ENCODE assay signal across 11 cellular contexts in the genomic region with DNA sequence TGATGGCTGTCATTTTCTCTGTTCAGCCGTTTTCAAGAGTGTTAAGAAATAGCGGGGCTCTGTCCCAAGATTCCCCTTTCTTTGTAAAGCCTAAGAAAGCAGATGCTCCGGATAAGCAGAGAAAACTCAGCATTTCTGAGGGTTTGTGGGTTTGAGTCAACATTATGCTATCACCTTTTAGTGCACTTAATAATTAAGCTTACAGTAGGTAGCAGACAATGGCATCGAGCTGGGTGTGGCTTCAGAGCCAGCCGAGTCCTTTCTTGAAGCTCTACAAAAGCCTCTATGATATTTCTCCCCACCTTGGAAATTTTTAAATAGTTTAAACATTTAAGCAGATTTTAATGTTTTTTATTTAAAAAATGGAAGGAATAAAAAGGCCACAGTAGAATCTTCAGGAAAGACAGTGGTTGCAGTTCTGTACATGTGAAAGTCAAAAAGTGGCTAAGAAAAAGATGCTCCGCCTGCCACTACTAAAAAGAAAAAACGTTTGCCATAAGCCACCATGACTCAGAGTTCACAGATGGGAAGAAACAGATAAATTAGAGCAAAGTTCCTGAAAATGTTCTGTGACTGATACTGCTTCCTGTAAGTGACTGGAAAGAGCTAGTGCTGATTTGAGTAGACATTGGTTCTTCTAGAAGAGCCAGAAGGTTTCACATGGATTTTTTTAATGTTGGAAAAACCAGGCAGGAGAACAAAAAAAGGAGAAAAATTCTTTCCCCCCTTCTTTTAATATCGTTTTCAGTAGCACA.
A peak's percentile ranks its signal among the peaks of the same experiment; 100 is the strongest.
DNase-seq lines count a peak whose midpoint lies in the region; ATAC-seq and TF ChIP-seq lines count a peak whose summit lies in the region.
"Had no signal": no experiment of that assay in that cellular context is flagged by ENCODE, and none has a peak within 500 bp of the region (broad histone marks: within the 10 kb centered on the region; RNA-seq: fewer than 3 reads in every experiment).

No MANE protein-coding gene starts in this region.

- H3K27me3 Mint-ChIP-seq in activated CD4-positive, alpha-beta T cell treated with anti-CD3 and anti-CD28 coated beads, Interleukin-2, amount 10 ng/mL, durations not matched to agents 24 days and 14 days, result no peaks in the 10 kb centered on the region
- H3K27me3 Mint-ChIP-seq in activated CD4-positive, alpha-beta T cell treated with anti-CD3 and anti-CD28 coated beads for 36 hours, result peaks cover 5% of the 10 kb centered on the region
- no peaks in the 10 kb centered on the region for H3K27me3 Mint-ChIP-seq in activated T-helper 1 cell treated with anti-CD3 and anti-CD28 coated beads, Interleukin-12 subunit alpha, Interleukin-12 subunit beta, Interleukin-2, Interleukin-4 antibody, amounts not matched to agents 30 ng/mL and 10 ng/mL and 1 ng/mL, durations not matched to agents 14 hours and 24 hours and 36 hours (ENCODE audit: insufficient read depth)

- DNase-seq in activated CD4-positive, alpha-beta T cell treated with anti-CD3 and anti-CD28 coated beads, Interleukin-2, amount 10 ng/mL, durations not matched to agents 24 days and 14 days, result no peak
- no peak for DNase-seq in activated CD4-positive, alpha-beta T cell treated with anti-CD3 and anti-CD28 coated beads for 36 hours
- no peak for DNase-seq in activated T-helper 1 cell treated with anti-CD3 and anti-CD28 coated beads, Interleukin-12 subunit alpha, Interleukin-12 subunit beta, Interleukin-2, Interleukin-4 antibody, amounts not matched to agents 30 ng/mL and 10 ng/mL and 1 ng/mL, durations not matched to agents 14 hours and 24 hours and 36 hours (ENCODE audit: low spot score)
- DNase-seq in iris pigment epithelial cell (ENCODE audit: low read depth), result peak; percentile 90
- no peak for DNase-seq in suprapubic skin (ENCODE audit: low spot score in 2 of 2)
- no peak for DNase-seq in activated effector memory CD4-positive, alpha-beta T cell treated with Interleukin-2 at 50 U/mL for 16 hours
- DNase-seq in NCI-H1092 treated with DMSO at 0.1 percent for 48 hours (lab: John Stamatoyannopoulos, UW), result no peak
- DNase-seq: 8988T had no signal

- CTCF ChIA-PET in activated CD4-positive, alpha-beta T cell treated with anti-CD3 and anti-CD28 coated beads for 36 hours (lab: Charles Lee), result no interaction called here

- H3K27ac ChIP-seq in suprapubic skin, result peak overlapping the region; percentile 32

- TF ChIP-seq CTCF in suprapubic skin (IDR thresholded peaks at IDR 0.05), result no peak

- H3K4me3 Mint-ChIP-seq in activated CD4-positive, alpha-beta T cell treated with anti-CD3 and anti-CD28 coated beads, Interleukin-2, amount 10 ng/mL, durations not matched to agents 24 days and 14 days, result no peak overlapping the region
- no peak overlapping the region for H3K4me3 Mint-ChIP-seq in activated CD4-positive, alpha-beta T cell treated with anti-CD3 and anti-CD28 coated beads for 36 hours
- no peak overlapping the region for H3K4me3 Mint-ChIP-seq in activated T-helper 1 cell treated with anti-CD3 and anti-CD28 coated beads, Interleukin-12 subunit alpha, Interleukin-12 subunit beta, Interleukin-2, Interleukin-4 antibody, amounts not matched to agents 30 ng/mL and 10 ng/mL and 1 ng/mL, durations not matched to agents 14 hours and 24 hours and 36 hours
- H3K4me3 Mint-ChIP-seq: GM23338; natural killer cell treated with Interleukin-12 subunit alpha and Interleukin-12 subunit beta and Interleukin-15 and Interleukin-18, amount 100 ng/mL, for 72 hours had no signal

- no peaks in the 10 kb centered on the region for H3K36me3 ChIP-seq in suprapubic skin

- POLR2A ChIA-PET in activated CD4-positive, alpha-beta T cell treated with anti-CD3 and anti-CD28 coated beads for 36 hours (lab: Charles Lee), result no interaction called here

- H3K4me3 ChIP-seq in suprapubic skin, result no peak overlapping the region
- H3K4me3 ChIP-seq: GM23338 had no signal

- H3K9me3 Mint-ChIP-seq in activated CD4-positive, alpha-beta T cell treated with anti-CD3 and anti-CD28 coated beads, Interleukin-2, amount 10 ng/mL, durations not matched to agents 24 days and 14 days, result peaks cover 4% of the 10 kb centered on the region
- H3K9me3 Mint-ChIP-seq in activated CD4-positive, alpha-beta T cell treated with anti-CD3 and anti-CD28 coated beads for 36 hours (ENCODE audit: low read depth), result peaks cover 7% of the 10 kb centered on the region
- H3K9me3 Mint-ChIP-seq in activated T-helper 1 cell treated with anti-CD3 and anti-CD28 coated beads, Interleukin-12 subunit alpha, Interleukin-12 subunit beta, Interleukin-2, Interleukin-4 antibody, amounts not matched to agents 30 ng/mL and 10 ng/mL and 1 ng/mL, durations not matched to agents 14 hours and 24 hours and 36 hours, result peaks cover 3% of the 10 kb centered on the region
- H3K9me3 Mint-ChIP-seq: GM23338 had no signal

- peak overlapping the region; percentile 39 for H3K27ac Mint-ChIP-seq in activated CD4-positive, alpha-beta T cell treated with anti-CD3 and anti-CD28 coated beads, Interleukin-2, amount 10 ng/mL, durations not matched to agents 24 days and 14 days
- H3K27ac Mint-ChIP-seq in activated CD4-positive, alpha-beta T cell treated with anti-CD3 and anti-CD28 coated beads for 36 hours, result no peak overlapping the region
- H3K27ac Mint-ChIP-seq in activated T-helper 1 cell treated with anti-CD3 and anti-CD28 coated beads, Interleukin-12 subunit alpha, Interleukin-12 subunit beta, Interleukin-2, Interleukin-4 antibody, amounts not matched to agents 30 ng/mL and 10 ng/mL and 1 ng/mL, durations not matched to agents 14 hours and 24 hours and 36 hours, result peak overlapping the region; percentile 54
- H3K27ac Mint-ChIP-seq: GM23338 had no signal

- TF ChIP-seq EP300 in suprapubic skin (IDR thresholded peaks at IDR 0.05), result no peak

- no peaks in the 10 kb centered on the region for H3K36me3 Mint-ChIP-seq in activated CD4-positive, alpha-beta T cell treated with anti-CD3 and anti-CD28 coated beads, Interleukin-2, amount 10 ng/mL, durations not matched to agents 24 days and 14 days (ENCODE audit: low read depth)
- H3K36me3 Mint-ChIP-seq in activated CD4-positive, alpha-beta T cell treated with anti-CD3 and anti-CD28 coated beads for 36 hours (ENCODE audit: low read depth), result no peaks in the 10 kb centered on the region
- H3K36me3 Mint-ChIP-seq in activated T-helper 1 cell treated with anti-CD3 and anti-CD28 coated beads, Interleukin-12 subunit alpha, Interleukin-12 subunit beta, Interleukin-2, Interleukin-4 antibody, amounts not matched to agents 30 ng/mL and 10 ng/mL and 1 ng/mL, durations not matched to agents 14 hours and 24 hours and 36 hours (ENCODE audit: low read depth), result peaks cover 1% of the 10 kb centered on the region

- intact Hi-C loops in activated CD4-positive, alpha-beta T cell treated with anti-CD3 and anti-CD28 coated beads, Interleukin-2, amount 10 ng/mL, durations not matched to agents 24 days and 14 days (cut with micrococcal nuclease), result loop anchor here (2.0 kb wide), 1 partner anchor 32 kb away; no protein-coding TSS in a partner anchor
- intact Hi-C loops in activated CD4-positive, alpha-beta T cell treated with anti-CD3 and anti-CD28 coated beads for 36 hours (cut with DNase I, micrococcal nuclease), result no loop called here
- intact Hi-C loops in activated T-helper 1 cell treated with anti-CD3 and anti-CD28 coated beads, Interleukin-12 subunit alpha, Interleukin-12 subunit beta, Interleukin-2, Interleukin-4 antibody, amounts not matched to agents 30 ng/mL and 10 ng/mL and 1 ng/mL, durations not matched to agents 14 hours and 24 hours and 36 hours (cut with micrococcal nuclease), result no loop called here

- ATAC-seq in activated CD4-positive, alpha-beta T cell treated with anti-CD3 and anti-CD28 coated beads for 36 hours, result no peak
- ATAC-seq in GM18873 (IDR thresholded peaks at IDR 0.05; ENCODE audit: low FRiP score, unreplicated experiment), result no peak
- ATAC-seq: GM23338 had no signal

- H3K4me1 ChIP-seq in suprapubic skin, result peaks cover 5% of the 10 kb centered on the region

- H3K4me1 Mint-ChIP-seq in activated CD4-positive, alpha-beta T cell treated with anti-CD3 and anti-CD28 coated beads, Interleukin-2, amount 10 ng/mL, durations not matched to agents 24 days and 14 days, result peaks cover 5% of the 10 kb centered on the region
- peaks cover 3% of the 10 kb centered on the region for H3K4me1 Mint-ChIP-seq in activated CD4-positive, alpha-beta T cell treated with anti-CD3 and anti-CD28 coated beads for 36 hours
- peaks cover 18% of the 10 kb centered on the region for H3K4me1 Mint-ChIP-seq in activated T-helper 1 cell treated with anti-CD3 and anti-CD28 coated beads, Interleukin-12 subunit alpha, Interleukin-12 subunit beta, Interleukin-2, Interleukin-4 antibody, amounts not matched to agents 30 ng/mL and 10 ng/mL and 1 ng/mL, durations not matched to agents 14 hours and 24 hours and 36 hours (ENCODE audit: low read depth)
- H3K4me1 Mint-ChIP-seq: GM23338 had no signal

- H3K27me3 ChIP-seq in suprapubic skin, result no peaks in the 10 kb centered on the region

- H3K9me3 ChIP-seq in suprapubic skin, result no peaks in the 10 kb centered on the region

- no peak for TF ChIP-seq POLR2A in suprapubic skin (IDR thresholded peaks at IDR 0.05)

- 48% methylated on average over 8 of the region's 8 CpGs for WGBS in suprapubic skin
